1 cellular context compared by ENCODE assay signal in the genomic region with DNA sequence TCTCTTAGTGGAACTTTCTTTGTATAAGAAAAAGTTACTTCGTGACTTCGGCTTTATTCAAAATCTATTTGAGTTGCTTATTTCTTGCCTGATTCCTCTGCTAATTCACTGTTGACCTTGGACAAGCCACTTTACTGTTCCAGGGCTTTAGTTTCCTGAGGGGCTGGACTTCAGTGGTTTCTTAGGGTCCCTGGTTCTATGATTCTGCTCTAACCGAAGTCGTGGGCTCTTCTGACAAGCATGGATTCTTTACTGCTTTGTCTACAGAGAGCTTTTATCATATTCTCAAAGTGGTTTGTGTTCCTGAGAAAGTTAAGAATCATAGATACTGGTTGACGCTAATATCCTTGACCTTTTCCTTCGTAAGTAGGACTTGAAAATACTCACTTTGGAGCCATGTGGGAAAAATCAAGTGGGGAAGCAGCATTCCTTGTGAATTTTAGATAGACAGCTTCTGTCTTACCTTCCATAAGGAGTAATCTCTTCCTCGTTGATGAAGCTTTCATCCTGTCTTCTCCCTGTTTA.
TF ChIP-seq lines count a peak whose summit lies in the region.

No MANE protein-coding gene starts in this region.

TF ChIP-seq in HepG2, 621 proteins besides CTCF, POLR2A, EP300 and RAD21:
- TF ChIP-seq ZNF235 (CRISPR knock-in tag; IDR thresholded peaks at IDR 0.05; ENCODE audit: borderline replicate concordance), result no peak
- TF ChIP-seq ARID5B (CRISPR knock-in tag; IDR thresholded peaks at IDR 0.05), result no peak
- TF ChIP-seq CSRNP2 (CRISPR knock-in tag; conservative IDR thresholded peaks at IDR 0.05; ENCODE audit: low read depth), result no peak
- TF ChIP-seq FLYWCH1 (CRISPR knock-in tag; IDR thresholded peaks at IDR 0.05), result no peak
- TF ChIP-seq ZNF710 (CRISPR knock-in tag; IDR thresholded peaks at IDR 0.05; ENCODE audit: borderline replicate concordance), result no peak
- no peak for TF ChIP-seq CBFB (CRISPR knock-in tag; IDR thresholded peaks at IDR 0.05)
- TF ChIP-seq ZNF276 (CRISPR knock-in tag; IDR thresholded peaks at IDR 0.05; ENCODE audit: low read depth), result no peak
